12 cellular contexts compared by ENCODE assay signal in genomic region chr13:114008964-114009589, GRCh38. TPM values are rescaled to one million over a fixed set of nuclear protein-coding genes. Genes with fewer than 3 reads are reported as not detected.
"Had no signal": no experiment of that assay in that cellular context is flagged by ENCODE, and none has a peak within 500 bp of the region (broad histone marks: within the 10 kb centered on the region; RNA-seq: fewer than 3 reads in every experiment).

No MANE protein-coding gene starts in this region.

- H3K4me1 Mint-ChIP-seq: nephron progenitor cell had no signal

- H3K27me3 ChIP-seq: stomach had no signal

- DNase-seq: activated CD4-positive, alpha-beta T cell treated with anti-CD3 and anti-CD28 coated beads for 4 hours; activated CD8-positive, alpha-beta memory T cell treated with anti-CD3 and anti-CD28 coated beads for 24 hours; central memory CD4-positive, alpha-beta T cell; effector memory CD8-positive, alpha-beta T cell; hippocampal formation; nephron progenitor cell; stomach; T-cell; T1000 had no signal

- H3K9me3 ChIP-seq: stomach had no signal

- H3K9me3 Mint-ChIP-seq: activated T-helper 2 cell treated with anti-CD3 and anti-CD28 coated beads, Interferon-gamma antibody, Interleukin-2, Interleukin-4, amounts not matched to agents 10 μg/mL and 5 μg/mL and 100 μg/mL, durations not matched to agents 14 hours and 24 hours and 36 hours; effector memory CD8-positive, alpha-beta T cell; nephron progenitor cell; T-cell had no signal

- H3K4me3 Mint-ChIP-seq: nephron progenitor cell had no signal

- H3K27me3 Mint-ChIP-seq: effector memory CD8-positive, alpha-beta T cell; T-cell had no signal

- H3K27ac Mint-ChIP-seq: activated T-helper 2 cell treated with anti-CD3 and anti-CD28 coated beads, Interferon-gamma antibody, Interleukin-2, Interleukin-4, amounts not matched to agents 10 μg/mL and 5 μg/mL and 100 μg/mL, durations not matched to agents 14 hours and 24 hours and 36 hours; nephron progenitor cell; T-cell had no signal

- ATAC-seq: effector memory CD8-positive, alpha-beta T cell; T-cell had no signal

- H3K4me3 ChIP-seq: SK-N-MC, stomach had no signal

- H3K27ac ChIP-seq: SK-N-MC, stomach had no signal

RNA-seq across cellular contexts. Expression of gene C13orf46, which starts 35.2 kb away (rescaled TPM):
- total RNA-seq: epithelial cell of proximal tubule had no signal
